ENCODE assay signal across 19 cellular contexts in genomic region chr15:99117111-99117510, GRCh38. TPM values are rescaled to one million over a fixed set of nuclear protein-coding genes. Genes with fewer than 3 reads are reported as not detected.
DNase-seq lines count a peak whose midpoint lies in the region; ATAC-seq and TF ChIP-seq lines count a peak whose summit lies in the region.
"Had no signal": no experiment of that assay in that cellular context is flagged by ENCODE, and none has a peak within 500 bp of the region (broad histone marks: within the 10 kb centered on the region; RNA-seq: fewer than 3 reads in every experiment).

No MANE protein-coding gene starts in this region.

- CTCF ChIA-PET in mammary epithelial cell (lab: Charles Lee; ENCODE audit: low non-redundant PET), result no interaction called here

- H3K79me2 ChIP-seq in mammary epithelial cell (ENCODE audit: insufficient read depth, low read length), result no peaks in the 10 kb centered on the region

- TF ChIP-seq CTCF in breast epithelium (IDR thresholded peaks at IDR 0.05), result no peak
- no peak for TF ChIP-seq CTCF in mammary epithelial cell (conservative IDR thresholded peaks at IDR 0.05 in 1 of 2, IDR thresholded peaks at IDR 0.05 in 1 of 2; ENCODE audit: extremely low read depth in 1 of 2, insufficient read depth in 1 of 2, low read depth in 1 of 2, low read length in 2 of 2)
- TF ChIP-seq CTCF in gastrocnemius medialis (IDR thresholded peaks at IDR 0.05 in 4 of 5, conservative IDR thresholded peaks at IDR 0.05 in 1 of 5), result no peak
- TF ChIP-seq CTCF in upper lobe of right lung (IDR thresholded peaks at IDR 0.05), result no peak
- TF ChIP-seq CTCF in thyroid gland (IDR thresholded peaks at IDR 0.05), result no peak

- no peak overlapping the region for H3K4me2 ChIP-seq in mammary epithelial cell (ENCODE audit: insufficient read depth, low read depth, low read length)

- BruUV-seq in mammary epithelial cell (replicated peaks; lab: Mats Ljungman, UMichigan), result no TSS peak

- no peaks in the 10 kb centered on the region for H3K9me3 ChIP-seq in breast epithelium
- H3K9me3 ChIP-seq in mammary epithelial cell (replicated peaks; ENCODE audit: insufficient read depth, low read length), result no peaks in the 10 kb centered on the region
- H3K9me3 ChIP-seq in gastrocnemius medialis, result no peaks in the 10 kb centered on the region
- no peaks in the 10 kb centered on the region for H3K9me3 ChIP-seq in upper lobe of right lung
- no peaks in the 10 kb centered on the region for H3K9me3 ChIP-seq in thyroid gland
- H3K9me3 ChIP-seq: HAP-1, MG63 had no signal

- DNase-seq in breast epithelium (ENCODE audit: low spot score in 2 of 2) (no peak), mammary epithelial cell (no peak), mesenteric fat pad (ENCODE audit: low spot score) (peak; percentile 49), gastrocnemius medialis (peak in 1 of 2 donors; percentile 50), upper lobe of right lung (peak; percentile 22), DMS79 (lab: John Stamatoyannopoulos, UW) (no peak), thyroid gland (no peak), NCI-H1436 (lab: John Stamatoyannopoulos, UW) (no peak)
- DNase-seq: DND-41, Kasumi-1, MG63, NCI-H1092, NCI-H1694, NCI-H2081 treated with DMSO at 0.1 percent for 48 hours, NCI-H446 treated with DMSO at 0.1 percent for 48 hours, NCI-H69 had no signal

- in situ Hi-C loops in mammary epithelial cell (cut with MboI; ENCODE audit: low sequenced_read_pairs in 2 of 2) (no loop called here), gastrocnemius medialis (cut with MboI; ENCODE audit: low sequenced_read_pairs in 4 of 4) (loop anchor here in 2 of 4 donors (25.0 kb wide), 1 partner anchor 620 kb away; the partner anchor contains the start of gene LYSMD4 (in 2 of the 2))

- H3K4me1 ChIP-seq in breast epithelium (peaks cover 0 to 6% of the 10 kb centered on the region in 2 donors), mammary epithelial cell (ENCODE audit: insufficient read depth, low read length) (no peaks in the 10 kb centered on the region), gastrocnemius medialis (peaks cover 83 to 96% of the 10 kb centered on the region in 2 donors), upper lobe of right lung (no peaks in the 10 kb centered on the region), thyroid gland (no peaks in the 10 kb centered on the region)
- H3K4me1 ChIP-seq: HAP-1 had no signal

- TF ChIP-seq POLR2A in breast epithelium (IDR thresholded peaks at IDR 0.05) (no peak), gastrocnemius medialis (IDR thresholded peaks at IDR 0.05) (no peak), thyroid gland (IDR thresholded peaks at IDR 0.05) (no peak)

- intact Hi-C loops in breast epithelium (cut with DNase I; ENCODE audit: low total_unique reads), result no loop called here
- intact Hi-C loops in mammary epithelial cell (cut with micrococcal nuclease), result no loop called here
- intact Hi-C loops in gastrocnemius medialis (cut with DNase I; ENCODE audit: low total_unique reads), result no loop called here
- intact Hi-C loops in upper lobe of right lung (cut with DNase I), result no loop called here
- intact Hi-C loops in thyroid gland (cut with DNase I), result no loop called here

- WGBS in mammary epithelial cell (ENCODE audit: low coverage, missing lambda C conversion rate), result 58% methylated on average over 4 of the region's 8 CpGs
- 93 to 94% methylated on average over 7 to 8 of the region's 8 CpGs for WGBS in thyroid gland, 2 donors

- H3K4me3 ChIP-seq in breast epithelium, result no peak overlapping the region
- no peak overlapping the region for H3K4me3 ChIP-seq in mammary epithelial cell (replicated peaks in 1 of 3; ENCODE audit: insufficient read depth in 1 of 3, low read depth in 2 of 3, low read length in 3 of 3)
- H3K4me3 ChIP-seq in gastrocnemius medialis, result no peak overlapping the region
- H3K4me3 ChIP-seq in upper lobe of right lung, result no peak overlapping the region
- no peak overlapping the region for H3K4me3 ChIP-seq in thyroid gland (replicated peaks in 1 of 3)
- H3K4me3 ChIP-seq: HAP-1, MG63 had no signal

- H3K27me3 ChIP-seq in breast epithelium (no peaks in the 10 kb centered on the region), mammary epithelial cell (ENCODE audit: insufficient read depth, low read length) (no peaks in the 10 kb centered on the region), gastrocnemius medialis (no peaks in the 10 kb centered on the region), upper lobe of right lung (no peaks in the 10 kb centered on the region), thyroid gland (no peaks in the 10 kb centered on the region)
- H3K27me3 ChIP-seq: MG63 had no signal

- no peak overlapping the region for H3K9ac ChIP-seq in mammary epithelial cell (ENCODE audit: insufficient read depth, low read length)

- H3K27ac ChIP-seq in breast epithelium (peak overlapping the region; percentile 67 to 81), mammary epithelial cell (ENCODE audit: insufficient read depth, low read depth, low read length) (no peak overlapping the region), gastrocnemius medialis (peak overlapping the region; percentile 88 to 97 (median 94)), upper lobe of right lung (no peak overlapping the region), thyroid gland (no peak overlapping the region)
- H3K27ac ChIP-seq: 22Rv1 had no signal

- dilution Hi-C loops in mammary epithelial cell (cut with HindIII; ENCODE audit: low sequenced_read_pairs), result no loop called here

- no peaks in the 10 kb centered on the region for H3K36me3 ChIP-seq in breast epithelium
- H3K36me3 ChIP-seq in mammary epithelial cell (ENCODE audit: insufficient read depth, low read length), result no peaks in the 10 kb centered on the region
- H3K36me3 ChIP-seq in gastrocnemius medialis, result no peaks in the 10 kb centered on the region
- H3K36me3 ChIP-seq in upper lobe of right lung, result no peaks in the 10 kb centered on the region
- no peaks in the 10 kb centered on the region for H3K36me3 ChIP-seq in thyroid gland
- H3K36me3 ChIP-seq: HAP-1 had no signal

- no peak for ATAC-seq in gastrocnemius medialis
- no peak for ATAC-seq in upper lobe of right lung
- ATAC-seq: Panc1 had no signal

- no peak overlapping the region for H2AFZ ChIP-seq in mammary epithelial cell (ENCODE audit: low read depth, low read length)

- no peaks in the 10 kb centered on the region for H4K20me1 ChIP-seq in mammary epithelial cell (ENCODE audit: insufficient read depth, low read length)

RNA-seq across cellular contexts. Expression of gene SYNM, which starts 12.2 kb away (rescaled TPM):
- 100 to 1,000 TPM in 2 of 3 donors, 10 to 100 TPM in 1; 32.0 to 319 (median 115) TPM for total RNA-seq in breast epithelium
- 1 to 10 TPM in 1 of 2 donors, under 1 TPM in 1; 0.82 to 4.3 TPM for total RNA-seq in mammary epithelial cell
- polyA plus RNA-seq in mammary epithelial cell, result 0.31 TPM
- polyA minus RNA-seq in mammary epithelial cell, result 4.4 TPM
- total RNA-seq in mesenteric fat pad, result 36.4 TPM
- 100 to 1,000 TPM; 200 to 308 (median 266) TPM for total RNA-seq in gastrocnemius medialis
- total RNA-seq in upper lobe of right lung, result 19.5 TPM
- 10 to 100 TPM; 14.8 to 24.8 (median 21.5) TPM for total RNA-seq in thyroid gland

Comparison
In these comparisons a context has a peak if more than half of its experiments do, and no peak if none do; other contexts are left out.
1. H3K27ac ChIP-seq: peak in breast epithelium (2 of 2) and gastrocnemius medialis (4 of 4); none in mammary epithelial cell (single experiment), upper lobe of right lung (single experiment) and thyroid gland (0 of 3).
2. DNase-seq: peak in mesenteric fat pad (single experiment) and upper lobe of right lung (single experiment); none in breast epithelium (0 of 2), mammary epithelial cell (single experiment), DMS79 (single experiment), thyroid gland (0 of 2) and NCI-H1436 (single experiment).